In the genomic region with DNA sequence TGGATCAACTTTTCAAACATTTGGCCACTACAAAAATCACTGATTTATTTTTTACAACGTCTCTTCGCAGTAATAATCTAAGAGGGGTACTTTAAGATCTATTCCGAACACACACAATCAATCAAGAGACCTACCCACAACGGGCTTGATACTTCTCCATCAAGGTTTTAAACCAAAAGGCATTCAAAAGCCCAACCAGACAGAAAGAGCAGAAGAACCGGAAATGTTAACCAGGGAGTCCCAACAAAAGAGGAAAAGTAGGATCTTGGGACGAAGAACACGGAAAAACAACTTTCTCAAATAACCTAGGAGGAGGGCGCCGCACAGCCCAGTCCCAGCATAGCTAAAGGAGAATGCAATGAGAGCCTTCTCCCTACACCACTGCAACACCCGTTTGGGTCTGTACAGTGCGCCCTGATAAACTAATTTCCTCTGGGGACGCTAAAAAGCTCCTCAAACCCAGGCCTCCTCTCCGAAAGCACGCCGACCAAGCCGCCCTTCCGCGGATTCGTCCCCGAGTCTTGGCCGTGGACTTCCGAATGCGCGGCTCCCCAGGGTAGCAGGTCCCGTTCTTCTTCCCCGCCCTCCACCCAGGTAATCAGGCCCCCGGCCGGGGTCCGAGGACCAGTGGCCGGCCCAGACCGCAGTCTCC, we compare ENCODE assay signal across 6 cellular contexts. TPM values are rescaled to one million over a fixed set of nuclear protein-coding genes. Genes with fewer than 3 reads are reported as not detected.
DNase-seq lines count a peak whose midpoint lies in the region; ATAC-seq, FAIRE-seq and TF ChIP-seq lines count a peak whose summit lies in the region.

No MANE protein-coding gene starts in this region.

- peak overlapping the region; percentile 96 for H3K4me3 Mint-ChIP-seq in natural killer cell treated with Interleukin-12 subunit alpha and Interleukin-12 subunit beta and Interleukin-15 and Interleukin-18, amount 100 ng/mL, for 72 hours

- peak overlapping the region; percentile 83 to 85 for H3K27ac Mint-ChIP-seq in natural killer cell treated with Interleukin-12 subunit alpha and Interleukin-12 subunit beta and Interleukin-15 and Interleukin-18, amount 100 ng/mL, for 72 hours

- TF ChIP-seq EP300 in K562 (IDR thresholded peaks at IDR 0.05; ENCODE audit: low read length): no peak

- no peaks in the 10 kb centered on the region for H3K27me3 ChIP-seq in K562 (ENCODE audit: control insufficient read depth in 2 of 2, insufficient read depth in 2 of 2, low read length in 2 of 2)

- CTCF ChIA-PET in K562 (lab: Yijun Ruan, JAX; ENCODE audit: low intra/inter-chr PET ratio): interaction anchor here (0.8 kb wide), 1 partner anchor 63 kb away, joined by 3 read pairs; no protein-coding TSS in a partner anchor

- H3K27ac ChIP-seq in K562 (ENCODE audit: extremely low read depth, low read depth, low read length): peak overlapping the region; percentile 96

- peak; percentile 24 for ATAC-seq in HG03097 (IDR thresholded peaks at IDR 0.05; ENCODE audit: low FRiP score, unreplicated experiment)
- peak; percentile 64 for ATAC-seq in K562
- ATAC-seq in natural killer cell treated with Interleukin-12 subunit alpha and Interleukin-12 subunit beta and Interleukin-15 and Interleukin-18, amount 100 ng/mL, for 72 hours: peak; percentile 28 to 48

- peak overlapping the region; percentile 99 for H3K9ac ChIP-seq in K562 (ENCODE audit: insufficient read depth in 1 of 2, low read depth in 2 of 2, low read length in 2 of 2)

- peaks cover 67% of the 10 kb centered on the region for H3K79me2 ChIP-seq in K562 (ENCODE audit: control insufficient read depth, insufficient read depth, low read length)

- no peaks in the 10 kb centered on the region for H3K9me3 Mint-ChIP-seq in natural killer cell treated with Interleukin-12 subunit alpha and Interleukin-12 subunit beta and Interleukin-15 and Interleukin-18, amount 100 ng/mL, for 72 hours

- BruUV-seq in K562 (replicated peaks; lab: Mats Ljungman, UMichigan): TSS peak; percentile 51

- POLR2A ChIA-PET in K562 (lab: Yijun Ruan, JAX): interaction anchor here (0.6 to 1.7 kb wide), 9 partner anchors 9 to 917 kb away, joined by 3 to 7 read pairs (median 3); partner anchors contain the start of gene ZBTB48

- H3K4me1 ChIP-seq in K562 (replicated peaks in 1 of 2; ENCODE audit: control insufficient read depth in 2 of 2, insufficient read depth in 2 of 2, low read length in 2 of 2): peaks cover 14% of the 10 kb centered on the region in 2 experiments; a peak in 4 of 5 replicates

- TF ChIP-seq CTCF in GM12864 (IDR thresholded peaks at IDR 0.05; ENCODE audit: low read depth, low read length, missing control alignments) (no peak), K562 (IDR thresholded peaks at IDR 0.05 in 2 of 3, conservative IDR thresholded peaks at IDR 0.05 in 1 of 3; ENCODE audit: insufficient read depth in 2 of 3, low read depth in 1 of 3, low read length in 3 of 3) (no peak)

- H2AFZ ChIP-seq in K562 (ENCODE audit: low read depth, low read length): peak overlapping the region; percentile 73; the same call in 1 of the 2 replicates

- peaks cover 5% of the 10 kb centered on the region; the same call in 1 of the 2 replicates for H4K20me1 ChIP-seq in K562 (replicated peaks; ENCODE audit: control insufficient read depth, insufficient read depth, low read length)

- in situ Hi-C loops in K562 (cut with MboI): no loop called here

- TF ChIP-seq RAD21 in K562 (CRISPR knock-in tag; conservative IDR thresholded peaks at IDR 0.05 in 1 of 2, IDR thresholded peaks at IDR 0.05 in 1 of 2): no peak

- peaks cover 34 to 45% of the 10 kb centered on the region in 2 donors for H3K4me1 Mint-ChIP-seq in natural killer cell treated with Interleukin-12 subunit alpha and Interleukin-12 subunit beta and Interleukin-15 and Interleukin-18, amount 100 ng/mL, for 72 hours (ENCODE audit: low read depth in 2 of 2)

- peak overlapping the region; percentile 90 for H3K4me2 ChIP-seq in K562 (ENCODE audit: insufficient read depth, low read length)

- no peaks in the 10 kb centered on the region for H3K9me1 ChIP-seq in K562 (ENCODE audit: control insufficient read depth, insufficient read depth, low read length)

- 1% methylated on average over 27 of the region's 31 CpGs for WGBS in K562 (ENCODE audit: insufficient coverage, low coverage, missing lambda C conversion rate)

- peaks cover 54% of the 10 kb centered on the region for H3K36me3 ChIP-seq in K562 (ENCODE audit: control insufficient read depth, insufficient read depth, low read length)

- intact Hi-C loops in K562 (cut with micrococcal nuclease): loop anchor here (2.0 kb wide), 1 partner anchor 36 kb away; the partner anchor contains the start of gene ICMT

- no peaks in the 10 kb centered on the region for H3K27me3 Mint-ChIP-seq in natural killer cell treated with Interleukin-12 subunit alpha and Interleukin-12 subunit beta and Interleukin-15 and Interleukin-18, amount 100 ng/mL, for 72 hours

- TF ChIP-seq POLR2A in K562 (conservative IDR thresholded peaks at IDR 0.05): no peak

- H3K9me3 ChIP-seq in K562 (replicated peaks; ENCODE audit: control insufficient read depth, insufficient read depth, low read depth, low read length): no peaks in the 10 kb centered on the region

- H3K36me3 Mint-ChIP-seq in natural killer cell treated with Interleukin-12 subunit alpha and Interleukin-12 subunit beta and Interleukin-15 and Interleukin-18, amount 100 ng/mL, for 72 hours: peaks cover 27% of the 10 kb centered on the region

- FAIRE-seq in K562 (lab: Jason Lieb, UNC): peak; percentile 29

- H3K4me3 ChIP-seq in GM12864 (ENCODE audit: low read depth, low read length) (peak overlapping the region; percentile 80), K562 (peak overlapping the region; percentile 99)

- DNase-seq in GM12864 (ENCODE audit: low read depth) (no peak), K562 (ENCODE audit: extremely low read depth in 1 of 4, low spot score in 3 of 4) (peak in 2 of 4 experiments; percentile 39 to 42), NCI-H2171 (lab: John Stamatoyannopoulos, UW) (no peak), GF-D8 (lab: John Stamatoyannopoulos, UW) (no peak)
- DNase-seq in natural killer cell treated with Interleukin-12 subunit alpha and Interleukin-12 subunit beta and Interleukin-15 and Interleukin-18, amount 100 ng/mL, for 72 hours (ENCODE audit: low spot score): no peak

RNA-seq across cellular contexts. Expression of gene RPL22, which starts 0.6 kb away (rescaled TPM):
- total RNA-seq in K562 (2011; cell fraction: chromatin; rRNA removed; ENCODE audit: low replicate concordance): 123 and 176 TPM in 2 replicates
- total RNA-seq in K562 (2011; cell fraction: nucleolus; rRNA removed): 90.0 and 92.7 TPM in 2 replicates
- total RNA-seq in K562 (2011; cell fraction: nucleoplasm; rRNA removed): 151 and 187 TPM in 2 replicates
- 344 and 467 TPM in 2 replicates for total RNA-seq in K562 (2014; rRNA removed)
- total RNA-seq in K562 (2014; rRNA removed; fragmentation: Illumina TruSeq; extraction: Trizol): 1,165 and 1,306 TPM in 2 replicates
- 548 and 579 TPM in 2 replicates for total RNA-seq in K562 (2015; rRNA removed; fragmentation: Illumina TruSeq; extraction: Trizol)
- 578 and 629 TPM in 2 replicates for total RNA-seq in K562 (2021)
- polyA plus RNA-seq in K562 (2011; rRNA removed): 446 and 607 TPM in 2 replicates
- polyA plus RNA-seq in K562 (2011; cell fraction: cytosol; rRNA removed): 48.5 and 166 TPM in 2 replicates
- polyA plus RNA-seq in K562 (2011; cell fraction: nucleus; rRNA removed): 62.0 and 114 TPM in 2 replicates
- polyA plus RNA-seq in K562 (2012): 1,489 and 2,642 TPM in 2 replicates
- 658 and 673 TPM in 2 replicates for polyA plus RNA-seq in K562 (2014; fragmentation: Illumina TruSeq; extraction: Trizol)
- polyA plus RNA-seq in K562 (2014; fragmentation: Nextera tagmentation; extraction: Ambion mirVana): 100 to 1,000 TPM; 581 to 618 TPM
- 542 and 593 TPM in 2 replicates for polyA plus RNA-seq in K562 (2014; rRNA removed)
- 169 and 228 TPM in 2 replicates for polyA minus RNA-seq in K562 (2011; rRNA and poly(A)+ RNA removed)
- polyA minus RNA-seq in K562 (2011; cell fraction: cytosol; rRNA and poly(A)+ RNA removed): 72.4 and 86.6 TPM in 2 replicates
- 44.0 and 81.2 TPM in 2 replicates for polyA minus RNA-seq in K562 (2011; cell fraction: nucleus; rRNA and poly(A)+ RNA removed)
- total RNA-seq in natural killer cell treated with Interleukin-12 subunit alpha and Interleukin-12 subunit beta and Interleukin-15 and Interleukin-18, amount 100 ng/mL, for 72 hours: 100 to 1,000 TPM; 209 to 355 TPM

RNA-seq across cellular contexts. Expression of gene RNF207, which starts 7.1 kb away (rescaled TPM):
- total RNA-seq in K562 (2011; cell fraction: chromatin; rRNA removed; ENCODE audit: low replicate concordance): 82.0 and 222 TPM in 2 replicates
- 147 and 149 TPM in 2 replicates for total RNA-seq in K562 (2011; cell fraction: nucleolus; rRNA removed)
- total RNA-seq in K562 (2011; cell fraction: nucleoplasm; rRNA removed): 90.3 and 94.3 TPM in 2 replicates
- total RNA-seq in K562 (2014; rRNA removed) (16.8 and 17.8 TPM in 2 replicates), K562 (2014; rRNA removed; fragmentation: Illumina TruSeq; extraction: Trizol) (5.3 and 7.0 TPM in 2 replicates), K562 (2015; rRNA removed; fragmentation: Illumina TruSeq; extraction: Trizol) (10.9 and 12.9 TPM in 2 replicates), K562 (2021) (21.7 and 26.6 TPM in 2 replicates)
- polyA plus RNA-seq in K562 (2011; rRNA removed) (10.8 and 17.6 TPM in 2 replicates), K562 (2014; fragmentation: Illumina TruSeq; extraction: Trizol) (13.4 and 14.7 TPM in 2 replicates), K562 (2014; fragmentation: Nextera tagmentation; extraction: Ambion mirVana) (1 to 10 TPM; 2.7 to 4.3 TPM), K562 (2014; rRNA removed) (30.6 and 37.1 TPM in 2 replicates)
- polyA plus RNA-seq in K562 (2011; cell fraction: cytosol; rRNA removed): 7.7 and 14.1 TPM in 2 replicates
- polyA plus RNA-seq in K562 (2011; cell fraction: nucleus; rRNA removed): 96.4 and 160 TPM in 2 replicates
- 12.5 and 17.6 TPM in 2 replicates for polyA plus RNA-seq in K562 (2012)
- 4.7 and 5.8 TPM in 2 replicates for polyA minus RNA-seq in K562 (2011; rRNA and poly(A)+ RNA removed)
- polyA minus RNA-seq in K562 (2011; cell fraction: cytosol; rRNA and poly(A)+ RNA removed): 9.4 and 12.2 TPM in 2 replicates
- 44.0 and 47.4 TPM in 2 replicates for polyA minus RNA-seq in K562 (2011; cell fraction: nucleus; rRNA and poly(A)+ RNA removed)
- total RNA-seq in natural killer cell treated with Interleukin-12 subunit alpha and Interleukin-12 subunit beta and Interleukin-15 and Interleukin-18, amount 100 ng/mL, for 72 hours: 10 to 100 TPM in 1 of 2 donors, 1 to 10 TPM in 1; 4.2 to 14.2 TPM

RNA-seq across cellular contexts. Expression of gene CHD5, which starts 18.7 kb away (rescaled TPM):
- 0.56 and 1.7 TPM in 2 replicates for total RNA-seq in K562 (2011; cell fraction: chromatin; rRNA removed; ENCODE audit: low replicate concordance)
- 0.53 and 0.67 TPM in 2 replicates for total RNA-seq in K562 (2011; cell fraction: nucleolus; rRNA removed)
- total RNA-seq in K562 (2011; cell fraction: nucleoplasm; rRNA removed): 0.23 and 0.37 TPM in 2 replicates
- 0.18 and 0.49 TPM in 2 replicates for total RNA-seq in K562 (2014; rRNA removed)
- total RNA-seq in K562 (2014; rRNA removed; fragmentation: Illumina TruSeq; extraction: Trizol): 0.04 and 0.06 TPM in 2 replicates
- 0.04 and 0.07 TPM in 2 replicates for total RNA-seq in K562 (2015; rRNA removed; fragmentation: Illumina TruSeq; extraction: Trizol)
- 0.09 and 0.16 TPM in 2 replicates for total RNA-seq in K562 (2021)
- polyA plus RNA-seq in K562 (2011; rRNA removed): 0.11 and 0.16 TPM in 2 replicates
- polyA plus RNA-seq in K562 (2011; cell fraction: cytosol; rRNA removed): 0.07 and 0.16 TPM in 2 replicates
- polyA plus RNA-seq in K562 (2011; cell fraction: nucleus; rRNA removed): 0.75 and 1.2 TPM in 2 replicates
- 0.09 and 0.18 TPM in 2 replicates for polyA plus RNA-seq in K562 (2012)
- polyA plus RNA-seq in K562 (2014; fragmentation: Illumina TruSeq; extraction: Trizol): 0.03 and 0.39 TPM in 2 replicates
- polyA plus RNA-seq in K562 (2014; fragmentation: Nextera tagmentation; extraction: Ambion mirVana): not detected
- 0.51 and 0.52 TPM in 2 replicates for polyA plus RNA-seq in K562 (2014; rRNA removed)
- polyA minus RNA-seq in K562 (2011; rRNA and poly(A)+ RNA removed): 0.11 and 0.15 TPM in 2 replicates
- polyA minus RNA-seq in K562 (2011; cell fraction: cytosol; rRNA and poly(A)+ RNA removed): not detected in 2 replicates
- 0.67 TPM in 2 replicates for polyA minus RNA-seq in K562 (2011; cell fraction: nucleus; rRNA and poly(A)+ RNA removed)
- total RNA-seq in natural killer cell treated with Interleukin-12 subunit alpha and Interleukin-12 subunit beta and Interleukin-15 and Interleukin-18, amount 100 ng/mL, for 72 hours: under 1 TPM; 0.31 to 0.78 TPM

RNA-seq across cellular contexts. Expression of gene ICMT, which starts 37.0 kb away (rescaled TPM):
- 34.2 and 46.4 TPM in 2 replicates for total RNA-seq in K562 (2011; cell fraction: chromatin; rRNA removed; ENCODE audit: low replicate concordance)
- total RNA-seq in K562 (2011; cell fraction: nucleolus; rRNA removed): 48.3 and 55.9 TPM in 2 replicates
- 56.2 and 77.6 TPM in 2 replicates for total RNA-seq in K562 (2011; cell fraction: nucleoplasm; rRNA removed)
- total RNA-seq in K562 (2014; rRNA removed) (58.3 and 62.9 TPM in 2 replicates), K562 (2014; rRNA removed; fragmentation: Illumina TruSeq; extraction: Trizol) (56.6 and 58.2 TPM in 2 replicates), K562 (2015; rRNA removed; fragmentation: Illumina TruSeq; extraction: Trizol) (63.3 and 67.4 TPM in 2 replicates), K562 (2021) (63.7 and 74.3 TPM in 2 replicates)
- polyA plus RNA-seq in K562 (2011; rRNA removed) (36.2 and 49.5 TPM in 2 replicates), K562 (2014; fragmentation: Illumina TruSeq; extraction: Trizol) (48.5 and 57.1 TPM in 2 replicates), K562 (2014; fragmentation: Nextera tagmentation; extraction: Ambion mirVana) (1 to 10 TPM; 4.3 to 6.3 TPM), K562 (2014; rRNA removed) (41.5 and 50.0 TPM in 2 replicates)
- polyA plus RNA-seq in K562 (2011; cell fraction: cytosol; rRNA removed): 46.0 and 48.8 TPM in 2 replicates
- polyA plus RNA-seq in K562 (2011; cell fraction: nucleus; rRNA removed): 20.4 and 21.7 TPM in 2 replicates
- polyA plus RNA-seq in K562 (2012): 43.1 and 44.0 TPM in 2 replicates
- polyA minus RNA-seq in K562 (2011; rRNA and poly(A)+ RNA removed): 59.8 and 70.6 TPM in 2 replicates
- polyA minus RNA-seq in K562 (2011; cell fraction: cytosol; rRNA and poly(A)+ RNA removed): 38.5 and 45.1 TPM in 2 replicates
- 12.3 and 16.6 TPM in 2 replicates for polyA minus RNA-seq in K562 (2011; cell fraction: nucleus; rRNA and poly(A)+ RNA removed)
- 10 to 100 TPM; 44.1 to 71.4 TPM for total RNA-seq in natural killer cell treated with Interleukin-12 subunit alpha and Interleukin-12 subunit beta and Interleukin-15 and Interleukin-18, amount 100 ng/mL, for 72 hours

RNA-seq across cellular contexts. Expression of gene HES3, which starts 45.2 kb away (rescaled TPM):
- not detected in 2 replicates for total RNA-seq in K562 (2011; cell fraction: chromatin; rRNA removed; ENCODE audit: low replicate concordance)
- total RNA-seq in K562 (2011; cell fraction: nucleolus; rRNA removed): not detected in 2 replicates
- not detected in 2 replicates for total RNA-seq in K562 (2011; cell fraction: nucleoplasm; rRNA removed)
- not detected in 2 replicates for total RNA-seq in K562 (2014; rRNA removed)
- total RNA-seq in K562 (2014; rRNA removed; fragmentation: Illumina TruSeq; extraction: Trizol): not detected in 2 replicates
- not detected in 2 replicates for total RNA-seq in K562 (2015; rRNA removed; fragmentation: Illumina TruSeq; extraction: Trizol)
- total RNA-seq in K562 (2021): 0.27 TPM in 1 of 2 replicates, not detected in the other
- not detected in 2 replicates for polyA plus RNA-seq in K562 (2011; rRNA removed)
- polyA plus RNA-seq in K562 (2011; cell fraction: cytosol; rRNA removed): not detected in 2 replicates
- not detected in 2 replicates for polyA plus RNA-seq in K562 (2011; cell fraction: nucleus; rRNA removed)
- not detected in 2 replicates for polyA plus RNA-seq in K562 (2012)
- not detected in 2 replicates for polyA plus RNA-seq in K562 (2014; fragmentation: Illumina TruSeq; extraction: Trizol)
- not detected for polyA plus RNA-seq in K562 (2014; fragmentation: Nextera tagmentation; extraction: Ambion mirVana)
- polyA plus RNA-seq in K562 (2014; rRNA removed): not detected in 2 replicates
- not detected in 2 replicates for polyA minus RNA-seq in K562 (2011; rRNA and poly(A)+ RNA removed)
- not detected in 2 replicates for polyA minus RNA-seq in K562 (2011; cell fraction: cytosol; rRNA and poly(A)+ RNA removed)
- polyA minus RNA-seq in K562 (2011; cell fraction: nucleus; rRNA and poly(A)+ RNA removed): not detected in 2 replicates
- total RNA-seq in natural killer cell treated with Interleukin-12 subunit alpha and Interleukin-12 subunit beta and Interleukin-15 and Interleukin-18, amount 100 ng/mL, for 72 hours: not detected
